ENCODE assay signal across 8 cellular contexts in genomic region chr16:73047221-73047535, GRCh38. TPM values are rescaled to one million over a fixed set of nuclear protein-coding genes. Genes with fewer than 3 reads are reported as not detected.
DNase-seq lines count a peak whose midpoint lies in the region; ATAC-seq and TF ChIP-seq lines count a peak whose summit lies in the region.

No MANE protein-coding gene starts in this region.

- H3K4me2 ChIP-seq in skeletal muscle satellite cell (ENCODE audit: low read length) = peak overlapping the region; percentile 90

- no peaks in the 10 kb centered on the region for H3K9me3 ChIP-seq in T-helper 17 cell (ENCODE audit: control insufficient read depth, low read length, poor library complexity, severe bottlenecking)
- H3K9me3 ChIP-seq in skeletal muscle satellite cell (replicated peaks; ENCODE audit: low read length) = no peaks in the 10 kb centered on the region

- H3K4me3 ChIP-seq in GM12865 (ENCODE audit: low read depth, low read length) (peak overlapping the region; percentile 77), fibroblast of villous mesenchyme (ENCODE audit: low read depth, low read length) (peak overlapping the region; percentile 67), skeletal muscle satellite cell (ENCODE audit: low read length) (peak overlapping the region; percentile 83)

- H3K36me3 Mint-ChIP-seq in T-helper 17 cell (ENCODE audit: low read depth) = no peaks in the 10 kb centered on the region

- DNase-seq in GM12865 (ENCODE audit: low read depth) (no peak), T-helper 17 cell (no peak), fibroblast of villous mesenchyme (ENCODE audit: low read depth) (no peak), GDM1 (lab: John Stamatoyannopoulos, UW) (no peak), DMS79 treated with DMSO at 0.1 percent for 48 hours (lab: John Stamatoyannopoulos, UW) (no peak), islet precursor cell (no peak)

- TF ChIP-seq CTCF in GM12865 (IDR thresholded peaks at IDR 0.05; ENCODE audit: insufficient read depth, low read depth, low read length, missing control alignments) = no peak
- no peak for TF ChIP-seq CTCF in fibroblast of villous mesenchyme (IDR thresholded peaks at IDR 0.05; ENCODE audit: insufficient read depth, low read depth, low read length)

- peaks cover 85% of the 10 kb centered on the region for H3K4me1 ChIP-seq in skeletal muscle satellite cell (ENCODE audit: control insufficient read depth, insufficient read depth, low read length)

- H3K27ac Mint-ChIP-seq in T-helper 17 cell = no peak overlapping the region

- no peaks in the 10 kb centered on the region for H3K36me3 ChIP-seq in skeletal muscle satellite cell (ENCODE audit: insufficient read depth, low read length)

- H3K27me3 ChIP-seq in skeletal muscle satellite cell (ENCODE audit: control insufficient read depth, insufficient read depth, low read length) = no peaks in the 10 kb centered on the region

- H3K27me3 Mint-ChIP-seq in T-helper 17 cell = peaks cover 56% of the 10 kb centered on the region

- H3K4me3 Mint-ChIP-seq in T-helper 17 cell = peak overlapping the region; percentile 80

- peaks cover 6% of the 10 kb centered on the region for H3K4me1 Mint-ChIP-seq in T-helper 17 cell

- ATAC-seq in T-helper 17 cell = no peak
- no peak for ATAC-seq in GM21515 (IDR thresholded peaks at IDR 0.05; ENCODE audit: unreplicated experiment)

- H3K9ac ChIP-seq in skeletal muscle satellite cell (ENCODE audit: low read depth, low read length) = peak overlapping the region; percentile 93

RNA-seq across cellular contexts. Expression of gene ZFHX3, which starts 0.8 kb away (rescaled TPM):
- total RNA-seq in T-helper 17 cell = 1 to 10 TPM in 1 of 2 donors, under 1 TPM in 1; 0.94 to 2.2 TPM
- 3.9 and 6.8 TPM in 2 replicates for total RNA-seq in fibroblast of villous mesenchyme
- 5.1 and 8.3 TPM in 2 replicates for total RNA-seq in skeletal muscle satellite cell (2012; rRNA removed)
